8 cellular contexts compared by ENCODE assay signal in genomic region chr2:73291461-73292315, GRCh38. TPM values are rescaled to one million over a fixed set of nuclear protein-coding genes. Genes with fewer than 3 reads are reported as not detected.
DNase-seq lines count a peak whose midpoint lies in the region; ATAC-seq and TF ChIP-seq lines count a peak whose summit lies in the region.

No MANE protein-coding gene starts in this region.

- peak overlapping the region; percentile 25 for H3K4me3 ChIP-seq in naive thymus-derived CD4-positive, alpha-beta T cell (ENCODE audit: low read length)

- TF ChIP-seq CTCF in MCF 10A (IDR thresholded peaks at IDR 0.05; ENCODE audit: unreplicated experiment), result no peak

- peaks cover 11 to 23% of the 10 kb centered on the region in 2 donors for H3K27me3 ChIP-seq in naive thymus-derived CD4-positive, alpha-beta T cell (ENCODE audit: control insufficient read depth in 2 of 2, insufficient read depth in 2 of 2, low read length in 2 of 2)

- no peaks in the 10 kb centered on the region for H3K36me3 ChIP-seq in naive thymus-derived CD4-positive, alpha-beta T cell (ENCODE audit: control insufficient read depth in 2 of 3, insufficient read depth in 3 of 3, low read length in 3 of 3)

- intact Hi-C loops in MCF 10A (cut with micrococcal nuclease), result loop anchor here (10.0 kb wide), 1 partner anchor 93 kb away; the partner anchor contains the start of gene ALMS1
- intact Hi-C loops in naive thymus-derived CD4-positive, alpha-beta T cell (cut with micrococcal nuclease), result loop anchor here (1.0 to 10.0 kb wide), 8 partner anchors 11 to 1281 kb away; partner anchors contain the start of genes RAB11FIP5 (in 1 of the 2), SFXN5 (in 1 of the 2), SMYD5 (in 1 of the 2) and SPR (in 1 of the 2)

- DNase-seq in COLO668 (lab: John Stamatoyannopoulos, UW; ENCODE audit: unreplicated experiment) (peak; percentile 35), HuH-7 (ENCODE audit: low spot score) (peak; percentile 60), MCF 10A (ENCODE audit: unreplicated experiment) (no peak), hippocampal formation (lab: John Stamatoyannopoulos, UW) (no peak), NCI-H187 treated with DMSO at 0.1 percent for 48 hours (lab: John Stamatoyannopoulos, UW) (no peak)
- DNase-seq in naive thymus-derived CD4-positive, alpha-beta T cell, result no peak

- peak; percentile 8 for ATAC-seq in naive thymus-derived CD4-positive, alpha-beta T cell
- ATAC-seq in HG03175 (IDR thresholded peaks at IDR 0.05; ENCODE audit: unreplicated experiment), result no peak
- ATAC-seq in GM18868 (IDR thresholded peaks at IDR 0.05; ENCODE audit: unreplicated experiment), result no peak

- H3K36me3 Mint-ChIP-seq in MCF 10A (ENCODE audit: insufficient read depth, unreplicated experiment), result no peaks in the 10 kb centered on the region
- no peaks in the 10 kb centered on the region for H3K36me3 Mint-ChIP-seq in naive thymus-derived CD4-positive, alpha-beta T cell

- CTCF ChIA-PET in MCF 10A (lab: Yijun Ruan, JAX), result interaction anchor here (0.7 to 3.2 kb wide), 5 partner anchors 10 to 877 kb away, joined by 3 to 15 read pairs (median 6); no protein-coding TSS in a partner anchor
- CTCF ChIA-PET in naive thymus-derived CD4-positive, alpha-beta T cell (lab: Charles Lee), result interaction anchor here (1.9 kb wide), 1 partner anchor 59 kb away, joined by 6 read pairs; the partner anchor contains the start of gene PRADC1

- POLR2A ChIA-PET in MCF 10A (lab: Yijun Ruan, JAX), result interaction anchor here (0.6 to 1.0 kb wide), 3 partner anchors 9 to 57 kb away, joined by 3 to 5 read pairs (median 4); partner anchors contain the start of gene CCT7
- POLR2A ChIA-PET in naive thymus-derived CD4-positive, alpha-beta T cell (lab: Charles Lee), result interaction anchor here (2.4 to 3.4 kb wide), 2 partner anchors 57 to 59 kb away, joined by 9 to 25 read pairs; partner anchors contain the start of genes CCT7 and PRADC1

- peaks cover 17 to 18% of the 10 kb centered on the region in 2 donors for H3K4me1 ChIP-seq in naive thymus-derived CD4-positive, alpha-beta T cell (ENCODE audit: control insufficient read depth in 2 of 2, insufficient read depth in 2 of 2, low read length in 2 of 2)

- BruUV-seq in MCF 10A (replicated peaks; lab: Mats Ljungman, UMichigan), result no TSS peak

- H3K9me3 ChIP-seq in naive thymus-derived CD4-positive, alpha-beta T cell (ENCODE audit: control insufficient read depth in 2 of 3, low read length in 3 of 3), result no peaks in the 10 kb centered on the region

- H3K27ac Mint-ChIP-seq in MCF 10A (ENCODE audit: low read depth, unreplicated experiment), result no peak overlapping the region
- no peak overlapping the region for H3K27ac Mint-ChIP-seq in naive thymus-derived CD4-positive, alpha-beta T cell

- H3K9me3 Mint-ChIP-seq in MCF 10A (ENCODE audit: unreplicated experiment), result no peaks in the 10 kb centered on the region
- peaks cover 0 to 3% (median 0%) of the 10 kb centered on the region in 11 donors for H3K9me3 Mint-ChIP-seq in naive thymus-derived CD4-positive, alpha-beta T cell

- peak overlapping the region; percentile 14 for H3K4me3 Mint-ChIP-seq in MCF 10A (ENCODE audit: unreplicated experiment)
- peak overlapping the region; percentile 61 to 78 (median 76) for H3K4me3 Mint-ChIP-seq in naive thymus-derived CD4-positive, alpha-beta T cell

- peaks cover 15% of the 10 kb centered on the region for H3K4me1 Mint-ChIP-seq in MCF 10A (ENCODE audit: insufficient read depth, unreplicated experiment)
- peaks cover 7 to 25% (median 14%) of the 10 kb centered on the region in 7 donors for H3K4me1 Mint-ChIP-seq in naive thymus-derived CD4-positive, alpha-beta T cell

- H3K27me3 Mint-ChIP-seq in MCF 10A (ENCODE audit: insufficient read depth, unreplicated experiment), result peaks cover 33% of the 10 kb centered on the region
- H3K27me3 Mint-ChIP-seq in naive thymus-derived CD4-positive, alpha-beta T cell, result peaks cover 35 to 81% (median 53%) of the 10 kb centered on the region in 5 donors

- H3K27ac ChIP-seq in naive thymus-derived CD4-positive, alpha-beta T cell (ENCODE audit: low read depth, low read length), result no peak overlapping the region

RNA-seq across cellular contexts. Expression of gene EGR4, which starts 1.7 kb away (rescaled TPM):
- total RNA-seq in MCF 10A (2022), result 0.22 and 0.37 TPM in 2 replicates
- total RNA-seq in naive thymus-derived CD4-positive, alpha-beta T cell, result under 1 TPM in 3 of 5 experiments, not detected in 2; 0.15 to 0.16 (median 0.15) TPM
- not detected for polyA plus RNA-seq in naive thymus-derived CD4-positive, alpha-beta T cell

RNA-seq across cellular contexts. Expression of gene FBXO41, which starts 7.4 kb away (rescaled TPM):
- 3.7 and 4.4 TPM in 2 replicates for total RNA-seq in MCF 10A (2022)
- 10 to 100 TPM; 13.2 to 19.6 (median 17.6) TPM for total RNA-seq in naive thymus-derived CD4-positive, alpha-beta T cell
- 1 to 10 TPM; 1.5 to 3.2 TPM for polyA plus RNA-seq in naive thymus-derived CD4-positive, alpha-beta T cell

RNA-seq across cellular contexts. Expression of gene CCT7, which starts 57.6 kb away (rescaled TPM):
- total RNA-seq in MCF 10A (2022), result 468 and 495 TPM in 2 replicates
- 100 to 1,000 TPM; 118 to 322 (median 181) TPM for total RNA-seq in naive thymus-derived CD4-positive, alpha-beta T cell
- 100 to 1,000 TPM; 284 to 298 TPM for polyA plus RNA-seq in naive thymus-derived CD4-positive, alpha-beta T cell

RNA-seq across cellular contexts. Expression of gene PRADC1, which starts 58.6 kb away (rescaled TPM):
- total RNA-seq in MCF 10A (2022), result 9.5 and 13.5 TPM in 2 replicates
- total RNA-seq in naive thymus-derived CD4-positive, alpha-beta T cell, result 1 to 10 TPM; 4.3 to 8.8 (median 6.9) TPM
- polyA plus RNA-seq in naive thymus-derived CD4-positive, alpha-beta T cell, result 10 to 100 TPM; 25.1 to 29.5 TPM

Comparison
In these comparisons a context has a peak if more than half of its experiments do, and no peak if none do; other contexts are left out.
1. DNase-seq: peak in COLO668 (single experiment) and HuH-7 (single experiment); none in MCF 10A (single experiment), naive thymus-derived CD4-positive, alpha-beta T cell (0 of 9), hippocampal formation (0 of 2) and NCI-H187 treated with DMSO at 0.1 percent for 48 hours (single experiment).